In the genomic region with DNA sequence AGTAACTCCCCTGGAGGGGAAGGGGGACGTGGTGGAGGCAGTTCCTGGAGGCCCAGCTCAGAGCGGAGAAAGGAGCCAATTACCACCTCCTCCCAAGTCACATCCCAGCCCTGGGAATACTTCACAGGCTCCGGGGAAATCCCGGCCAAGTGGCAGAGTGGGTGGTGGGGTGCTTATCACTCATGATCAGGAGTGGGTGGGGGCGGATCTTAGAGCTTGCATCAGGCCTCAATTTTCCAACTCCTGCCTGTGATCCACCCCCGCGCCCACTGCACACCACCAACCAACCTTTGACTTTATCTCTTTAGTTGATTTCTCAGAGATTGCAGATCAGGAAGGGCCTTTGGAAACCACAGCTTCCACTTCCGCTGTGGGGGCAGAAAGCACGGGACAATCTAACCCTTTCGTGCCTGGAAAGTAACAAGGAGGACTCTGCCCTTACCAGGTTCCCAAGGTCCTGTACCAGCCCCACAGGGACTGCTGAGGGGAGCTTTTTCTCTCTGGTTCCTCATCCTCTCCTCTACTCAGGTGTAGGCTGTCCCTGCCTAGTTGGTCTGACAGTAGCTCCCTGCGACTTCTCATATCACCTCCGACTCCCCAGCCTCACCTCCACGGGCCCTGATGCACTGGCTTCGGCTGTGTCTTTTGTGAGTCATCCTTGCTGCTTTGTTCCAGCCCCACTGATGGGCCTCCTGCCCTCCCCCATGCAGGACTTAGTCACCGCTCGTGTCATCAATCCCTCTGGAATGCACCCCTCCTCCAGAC, we compare ENCODE assay signal across 8 cellular contexts. TPM values are rescaled to one million over a fixed set of nuclear protein-coding genes. Genes with fewer than 3 reads are reported as not detected.
DNase-seq lines count a peak whose midpoint lies in the region; ATAC-seq and TF ChIP-seq lines count a peak whose summit lies in the region.

No MANE protein-coding gene starts in this region.

- peak overlapping the region in 4 of 5 donors; percentile 60 to 92 (median 80) for H3K27ac ChIP-seq in adrenal gland

- TF ChIP-seq CTCF in adrenal gland (IDR thresholded peaks at IDR 0.05) = no peak

- POLR2A ChIA-PET in T-cell (lab: Charles Lee) = no interaction called here

- ATAC-seq in T-cell (replicated peaks in 1 of 4) = peak; percentile 89 to 97 (median 92)

- H3K4me3 Mint-ChIP-seq in T-cell = peak overlapping the region; percentile 53 to 81 (median 56)

- H3K27me3 Mint-ChIP-seq in T-cell = peaks cover 0 to 2% of the 10 kb centered on the region in 2 donors

- TF ChIP-seq POLR2A in adrenal gland (IDR thresholded peaks at IDR 0.05) = peak in 1 of 2 donors; percentile 76

- H3K4me1 ChIP-seq in adrenal gland (replicated peaks in 1 of 2) = peaks cover 15 to 34% of the 10 kb centered on the region in 2 donors

- H3K4me3 ChIP-seq in H7 (ENCODE audit: insufficient read depth, low read depth, low read length) (no peak overlapping the region), adrenal gland (no peak overlapping the region)

- 21 to 29% (median 26%) methylated on average over 13 to 16 of the region's 16 CpGs for WGBS in adrenal gland, 4 donors

- peak overlapping the region; percentile 81 to 84 for H3K27ac Mint-ChIP-seq in T-cell

- peak; percentile 68 for DNase-seq in H7
- peak in 33 of 34 experiments; percentile 12 to 69 (median 28) for DNase-seq in T-cell
- peak; percentile 85 to 94 (median 91) for DNase-seq in adrenal gland
- peak; percentile 90 for DNase-seq in hepatic stellate cell (ENCODE audit: low spot score)
- DNase-seq in smooth muscle cell of the brain vasculature (ENCODE audit: low read depth, low spot score) = peak; percentile 52
- no peak for DNase-seq in NCI-H82 treated with DMSO at 0.1 percent for 48 hours (lab: John Stamatoyannopoulos, UW; ENCODE audit: unreplicated experiment)
- no peak for DNase-seq in NCI-H2171 treated with DMSO at 0.1 percent for 48 hours (lab: John Stamatoyannopoulos, UW)
- DNase-seq in NCI-H2081 (lab: John Stamatoyannopoulos, UW) = no peak

- CTCF ChIA-PET in T-cell (lab: Charles Lee) = interaction anchor here in 1 of 2 donors (0.6 kb wide), 1 partner anchor 19 kb away, joined by 3 read pairs; no protein-coding TSS in a partner anchor

- H3K9me3 ChIP-seq in adrenal gland (replicated peaks in 1 of 3) = no peaks in the 10 kb centered on the region

- H3K4me1 Mint-ChIP-seq in T-cell = peaks cover 63 to 71% (median 70%) of the 10 kb centered on the region in 3 donors

- intact Hi-C loops in adrenal gland (cut with DNase I) = no loop called here

- no peaks in the 10 kb centered on the region for H3K9me3 Mint-ChIP-seq in T-cell

- H3K27me3 ChIP-seq in H7 (ENCODE audit: control insufficient read depth, insufficient read depth, low read length) (no peaks in the 10 kb centered on the region), adrenal gland (no peaks in the 10 kb centered on the region)

- no peaks in the 10 kb centered on the region for H3K36me3 Mint-ChIP-seq in T-cell

- H3K36me3 ChIP-seq in H7 (replicated peaks; ENCODE audit: control insufficient read depth, insufficient read depth, low read length) (no peaks in the 10 kb centered on the region), adrenal gland (replicated peaks in 1 of 2) (no peaks in the 10 kb centered on the region)

RNA-seq across cellular contexts. Expression of gene IER3, which starts 24.9 kb away (rescaled TPM):
- 116 and 141 TPM in 2 replicates for total RNA-seq in H7 (2014; rRNA removed; shearing (Covaris generic))
- total RNA-seq in T-cell (10 to 100 TPM in 4 of 5 donors, 1 to 10 TPM in 1; 8.9 to 30.8 (median 12.4) TPM), adrenal gland (10 to 100 TPM in 7 of 8 donors, 1 to 10 TPM in 1; 4.0 to 66.2 (median 43.1) TPM)
- 100 to 1,000 TPM in 1 of 3 donors, 10 to 100 TPM in 2; 10.3 to 136 (median 49.1) TPM for polyA plus RNA-seq in adrenal gland

RNA-seq across cellular contexts. Expression of gene FLOT1, which starts 26.8 kb away (rescaled TPM):
- 140 and 152 TPM in 2 replicates for total RNA-seq in H7 (2014; rRNA removed; shearing (Covaris generic))
- total RNA-seq in T-cell = 100 to 1,000 TPM in 1 of 5 donors, 10 to 100 TPM in 4; 62.2 to 109 (median 74.2) TPM
- total RNA-seq in adrenal gland = 100 to 1,000 TPM; 237 to 449 (median 339) TPM
- 100 to 1,000 TPM; 390 to 599 (median 411) TPM for polyA plus RNA-seq in adrenal gland

RNA-seq across cellular contexts. Expression of gene TUBB, which starts 49.1 kb away (rescaled TPM):
- total RNA-seq in H7 (2014; rRNA removed; shearing (Covaris generic)) = 1,911 and 2,101 TPM in 2 replicates
- total RNA-seq in T-cell (100 to 1,000 TPM; 108 to 246 (median 202) TPM), adrenal gland (100 to 1,000 TPM in 7 of 8 donors, 10 to 100 TPM in 1; 90.3 to 439 (median 214) TPM)
- 100 to 1,000 TPM; 107 to 473 (median 177) TPM for polyA plus RNA-seq in adrenal gland

RNA-seq across cellular contexts. Expression of gene MDC1, which starts 52.2 kb away (rescaled TPM):
- 25.5 and 29.1 TPM in 2 replicates for total RNA-seq in H7 (2014; rRNA removed; shearing (Covaris generic))
- 10 to 100 TPM; 42.3 to 69.7 (median 53.4) TPM for total RNA-seq in T-cell
- 10 to 100 TPM in 5 of 8 donors, 1 to 10 TPM in 3; 2.8 to 27.6 (median 18.4) TPM for total RNA-seq in adrenal gland
- polyA plus RNA-seq in adrenal gland = 10 to 100 TPM; 16.8 to 26.9 (median 21.0) TPM

Comparison
In these comparisons a context has a peak if more than half of its experiments do, and no peak if none do; other contexts are left out.
1. DNase-seq: peak in H7 (single experiment), T-cell (33 of 34), adrenal gland (7 of 7), hepatic stellate cell (single experiment) and smooth muscle cell of the brain vasculature (single experiment); none in NCI-H82 treated with DMSO at 0.1 percent for 48 hours (single experiment), NCI-H2171 treated with DMSO at 0.1 percent for 48 hours (single experiment) and NCI-H2081 (0 of 2).